Comparison of ENCODE assay signal across 8 cellular contexts in genomic region chr10:122162566-122163181, GRCh38.
DNase-seq lines count a peak whose midpoint lies in the region; ATAC-seq and TF ChIP-seq lines count a peak whose summit lies in the region.

No MANE protein-coding gene starts in this region.

- H3K4me3 Mint-ChIP-seq in GM23338: peak overlapping the region; percentile 79

- no peak overlapping the region; the same call in 1 of the 2 replicates for H2AFZ ChIP-seq in GM23338

- H3K27ac ChIP-seq in GM23338 (ENCODE audit: low read depth) (peak overlapping the region; percentile 90), WERI-Rb-1 (peak overlapping the region; percentile 70), right cardiac atrium (ENCODE audit: low read length) (peak overlapping the region; percentile 23)

- H3K9me3 Mint-ChIP-seq in GM23338: no peaks in the 10 kb centered on the region

- H3K9me3 ChIP-seq in WERI-Rb-1 (ENCODE audit: severe bottlenecking) (no peaks in the 10 kb centered on the region), right cardiac atrium (ENCODE audit: control insufficient read depth, low read length) (no peaks in the 10 kb centered on the region)

- intact Hi-C loops in right cardiac atrium (cut with DNase I): no loop called here
- intact Hi-C loops in sciatic nerve (cut with DNase I): no loop called here

- H3K27me3 Mint-ChIP-seq in GM23338 (ENCODE audit: insufficient read depth, low read depth, poor library complexity): peaks cover 39% of the 10 kb centered on the region

- peak overlapping the region; percentile 100 for H3K4me2 ChIP-seq in GM23338

- peaks cover 45% of the 10 kb centered on the region for H3K79me2 ChIP-seq in GM23338 (replicated peaks; ENCODE audit: insufficient read depth)

- TF ChIP-seq CTCF in GM23338 (conservative IDR thresholded peaks at IDR 0.05; ENCODE audit: low read depth in 2 of 2): 0 out of 4 replicates have a peak, but pooled peaks of 1 of the 2 experiments have one; percentile 27
- peak; percentile 38 for TF ChIP-seq CTCF in WERI-Rb-1 (IDR thresholded peaks at IDR 0.05; ENCODE audit: low read depth, low read length)

- peaks cover 54% of the 10 kb centered on the region for H3K4me1 ChIP-seq in GM23338 (ENCODE audit: insufficient read depth)
- H3K4me1 ChIP-seq in right cardiac atrium (ENCODE audit: control insufficient read depth, insufficient read depth, low read length): peaks cover 21% of the 10 kb centered on the region

- H3K4me1 Mint-ChIP-seq in GM23338: peaks cover 73% of the 10 kb centered on the region

- H3K27ac Mint-ChIP-seq in GM23338: peak overlapping the region; percentile 86

- H3K36me3 ChIP-seq in GM23338 (ENCODE audit: insufficient read depth): no peaks in the 10 kb centered on the region
- no peaks in the 10 kb centered on the region for H3K36me3 ChIP-seq in WERI-Rb-1

- peak overlapping the region; percentile 96 for H3K4me3 ChIP-seq in GM23338
- peak overlapping the region; percentile 64 for H3K4me3 ChIP-seq in WERI-Rb-1 (ENCODE audit: low read depth, low read length)
- H3K4me3 ChIP-seq in right cardiac atrium (ENCODE audit: low read length): no peak overlapping the region

- peak; percentile 72 for ATAC-seq in GM23338
- ATAC-seq in right cardiac atrium: peak; percentile 8 to 60
- peak; percentile 57 for ATAC-seq in sciatic nerve
- no peak for ATAC-seq in HG02938 (IDR thresholded peaks at IDR 0.05; ENCODE audit: unreplicated experiment)

- H3F3A ChIP-seq in GM23338 (replicated peaks; ENCODE audit: low read depth): peaks cover 15% of the 10 kb centered on the region

- H3K27me3 ChIP-seq in GM23338 (ENCODE audit: insufficient read depth) (peaks cover 6% of the 10 kb centered on the region), WERI-Rb-1 (ENCODE audit: insufficient read depth, low read depth, severe bottlenecking) (no peaks in the 10 kb centered on the region), right cardiac atrium (ENCODE audit: control insufficient read depth, insufficient read depth) (no peaks in the 10 kb centered on the region)

- H4K20me1 ChIP-seq in GM23338 (replicated peaks; ENCODE audit: insufficient read depth): peaks cover 26% of the 10 kb centered on the region

- DNase-seq in GM23338 (ENCODE audit: low spot score): peak; percentile 74
- DNase-seq in WERI-Rb-1: peak; percentile 58
- DNase-seq in right cardiac atrium: peak in 1 of 3 donors; percentile 60
- no peak for DNase-seq in sciatic nerve (ENCODE audit: low spot score)
- no peak for DNase-seq in T1000 (lab: John Stamatoyannopoulos, UW)
- no peak for DNase-seq in stimulated activated naive CD4-positive, alpha-beta T cell treated with Interleukin-2 at 50 U/mL for 16 hours (lab: John Stamatoyannopoulos, UW)
- DNase-seq in DMS79 treated with DMSO at 0.1 percent for 48 hours (lab: John Stamatoyannopoulos, UW): no peak

- H3K36me3 Mint-ChIP-seq in GM23338 (ENCODE audit: low read depth): peaks cover 9% of the 10 kb centered on the region; the same call in 2 of the 3 replicates

- 54% methylated on average over 16 of the region's 16 CpGs for WGBS in right cardiac atrium

- H3K9me2 ChIP-seq in GM23338 (ENCODE audit: insufficient read depth): no peaks in the 10 kb centered on the region

TF ChIP-seq in GM23338, 12 proteins besides CTCF, POLR2A, EP300 and RAD21 (continues in another document):
- TF ChIP-seq NANOG (IDR thresholded peaks at IDR 0.05; ENCODE audit: borderline replicate concordance) (no peak), ZNF114 (CRISPR knock-in tag; IDR thresholded peaks at IDR 0.05) (no peak), POLR2AphosphoS5 (IDR thresholded peaks at IDR 0.05; ENCODE audit: low read depth) (no peak), ZNF331 (CRISPR knock-in tag; IDR thresholded peaks at IDR 0.05; ENCODE audit: low read depth) (no peak), CREB1 (CRISPR knock-in tag; IDR thresholded peaks at IDR 0.05; ENCODE audit: low read depth) (no peak), JUNB (IDR thresholded peaks at IDR 0.05; ENCODE audit: unreplicated experiment) (no peak), STAT1 (IDR thresholded peaks at IDR 0.05; ENCODE audit: unreplicated experiment) (no peak), ZNF462 (CRISPR knock-in tag; IDR thresholded peaks at IDR 0.05) (no peak), EZH2phosphoT487 (IDR thresholded peaks at IDR 0.05; ENCODE audit: unreplicated experiment) (no peak), EZH2 (IDR thresholded peaks at IDR 0.05; ENCODE audit: low read depth, unreplicated experiment) (no peak)
- TF ChIP-seq, protein P1, sequence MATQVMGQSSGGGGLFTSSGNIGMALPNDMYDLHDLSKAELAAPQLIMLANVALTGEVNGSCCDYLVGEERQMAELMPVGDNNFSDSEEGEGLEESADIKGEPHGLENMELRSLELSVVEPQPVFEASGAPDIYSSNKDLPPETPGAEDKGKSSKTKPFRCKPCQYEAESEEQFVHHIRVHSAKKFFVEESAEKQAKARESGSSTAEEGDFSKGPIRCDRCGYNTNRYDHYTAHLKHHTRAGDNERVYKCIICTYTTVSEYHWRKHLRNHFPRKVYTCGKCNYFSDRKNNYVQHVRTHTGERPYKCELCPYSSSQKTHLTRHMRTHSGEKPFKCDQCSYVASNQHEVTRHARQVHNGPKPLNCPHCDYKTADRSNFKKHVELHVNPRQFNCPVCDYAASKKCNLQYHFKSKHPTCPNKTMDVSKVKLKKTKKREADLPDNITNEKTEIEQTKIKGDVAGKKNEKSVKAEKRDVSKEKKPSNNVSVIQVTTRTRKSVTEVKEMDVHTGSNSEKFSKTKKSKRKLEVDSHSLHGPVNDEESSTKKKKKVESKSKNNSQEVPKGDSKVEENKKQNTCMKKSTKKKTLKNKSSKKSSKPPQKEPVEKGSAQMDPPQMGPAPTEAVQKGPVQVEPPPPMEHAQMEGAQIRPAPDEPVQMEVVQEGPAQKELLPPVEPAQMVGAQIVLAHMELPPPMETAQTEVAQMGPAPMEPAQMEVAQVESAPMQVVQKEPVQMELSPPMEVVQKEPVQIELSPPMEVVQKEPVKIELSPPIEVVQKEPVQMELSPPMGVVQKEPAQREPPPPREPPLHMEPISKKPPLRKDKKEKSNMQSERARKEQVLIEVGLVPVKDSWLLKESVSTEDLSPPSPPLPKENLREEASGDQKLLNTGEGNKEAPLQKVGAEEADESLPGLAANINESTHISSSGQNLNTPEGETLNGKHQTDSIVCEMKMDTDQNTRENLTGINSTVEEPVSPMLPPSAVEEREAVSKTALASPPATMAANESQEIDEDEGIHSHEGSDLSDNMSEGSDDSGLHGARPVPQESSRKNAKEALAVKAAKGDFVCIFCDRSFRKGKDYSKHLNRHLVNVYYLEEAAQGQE (IDR thresholded peaks at IDR 0.05; ENCODE audit: unreplicated experiment): no peak

Comparison
In these comparisons a context has a peak if more than half of its experiments do, and no peak if none do; other contexts are left out.
1. DNase-seq: peak in GM23338 (single experiment) and WERI-Rb-1 (single experiment); none in sciatic nerve (single experiment), T1000 (single experiment), stimulated activated naive CD4-positive, alpha-beta T cell treated with Interleukin-2 at 50 U/mL for 16 hours (single experiment) and DMS79 treated with DMSO at 0.1 percent for 48 hours (single experiment).
2. H3K27ac ChIP-seq: peak in every context shown above with its lines; median percentile 90 in GM23338; 70 in WERI-Rb-1; 23 in right cardiac atrium.